In genomic region chr3:47239929-47240328, GRCh38 we compare ENCODE assay signal across 20 cellular contexts.
"Had no signal": no experiment of that assay in that cellular context is flagged by ENCODE, and none has a peak within 500 bp of the region (broad histone marks: within the 10 kb centered on the region; RNA-seq: fewer than 3 reads in every experiment).

No MANE protein-coding gene starts in this region.

- DNase-seq: cerebellar nuclear complex; colonic mucosa; cortex of kidney; effector CD4-positive, alpha-beta T cell; effector memory CD4-positive, alpha-beta T cell; foreskin keratinocyte; heart left ventricle; hypothalamus; immature natural killer cell; islet precursor cell; left cardiac atrium; left lung; left ventricle myocardium superior; mesenchymal stem cell; midbrain had no signal

- H3K9me3 ChIP-seq: colonic mucosa, esophagus muscularis mucosa, gastroesophageal sphincter, heart left ventricle, left lung had no signal

- H3K79me2 ChIP-seq: hepatocyte had no signal

- H3K36me3 ChIP-seq: colonic mucosa, gastroesophageal sphincter, heart left ventricle, left lung had no signal

- ATAC-seq: foreskin keratinocyte, gastroesophageal sphincter, heart left ventricle, left cardiac atrium, left lung, left ventricle myocardium superior had no signal

- H3K4me2 ChIP-seq: hepatocyte had no signal

- H3K4me3 ChIP-seq: colonic mucosa, esophagus muscularis mucosa, gastroesophageal sphincter, heart left ventricle, hepatocyte, left lung had no signal

- FAIRE-seq: endothelial cell of umbilical vein, frontal cortex had no signal

- H2AFZ ChIP-seq: hepatocyte had no signal

- H3K27ac ChIP-seq: colonic mucosa, esophagus muscularis mucosa, foreskin keratinocyte, gastroesophageal sphincter, heart left ventricle, hepatocyte, left lung had no signal

- H3K4me1 ChIP-seq: colonic mucosa, esophagus muscularis mucosa, foreskin keratinocyte, gastroesophageal sphincter, heart left ventricle, left lung had no signal

- H3K27me3 ChIP-seq: colonic mucosa, esophagus muscularis mucosa, foreskin keratinocyte, gastroesophageal sphincter, heart left ventricle, hepatocyte, left lung had no signal
